In the genomic region with DNA sequence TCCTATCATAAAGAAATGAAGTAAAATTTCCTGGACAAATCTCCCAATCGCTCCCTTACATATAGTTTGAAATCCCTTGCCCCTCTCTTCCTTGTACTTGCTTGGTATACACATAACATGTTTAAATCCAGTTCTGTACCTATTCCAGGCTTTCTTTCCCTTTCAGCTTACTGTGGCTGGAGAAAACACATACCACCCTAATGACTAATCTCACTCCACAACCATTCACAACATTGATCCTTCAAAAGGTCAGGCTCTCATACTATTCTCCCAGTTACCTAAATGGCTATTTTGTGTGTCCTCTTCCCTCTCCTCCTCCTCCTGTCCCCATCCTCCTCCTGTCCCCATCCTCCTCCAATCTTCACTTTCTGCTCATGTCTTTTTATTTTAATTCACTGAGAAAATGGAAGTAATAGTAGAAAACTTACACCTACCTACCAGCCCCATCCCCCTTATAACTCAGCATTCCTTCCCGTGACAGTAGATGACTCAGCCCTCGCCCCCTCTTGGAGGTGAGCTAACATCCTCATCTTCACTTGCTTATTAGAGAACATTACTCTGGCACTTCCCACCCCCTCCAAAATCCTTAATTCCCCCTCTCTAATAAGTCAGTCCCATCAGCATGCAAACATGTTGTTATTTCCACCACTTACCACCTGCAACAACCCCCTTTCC, we compare ENCODE assay signal across 14 cellular contexts.
DNase-seq lines count a peak whose midpoint lies in the region; ATAC-seq and TF ChIP-seq lines count a peak whose summit lies in the region.
"Had no signal": no experiment of that assay in that cellular context is flagged by ENCODE, and none has a peak within 500 bp of the region (broad histone marks: within the 10 kb centered on the region; RNA-seq: fewer than 3 reads in every experiment).

No MANE protein-coding gene starts in this region.

- H3K9me3 ChIP-seq in HUES48 (ENCODE audit: control insufficient read depth, insufficient read depth, low read length): no peaks in the 10 kb centered on the region

- no peak for ATAC-seq in activated naive CD4-positive, alpha-beta T cell treated with anti-CD3 and anti-CD28 coated beads, Interleukin-2, amount 50 U/mL, for 72 hours
- ATAC-seq in GM19455 (IDR thresholded peaks at IDR 0.05; ENCODE audit: unreplicated experiment): no peak
- ATAC-seq: activated naive CD8-positive, alpha-beta T cell treated with anti-CD3 and anti-CD28 coated beads, Interleukin-2, amount 50 U/mL, for 24 hours had no signal

- no peak overlapping the region for H3K9ac ChIP-seq in HUES48 (ENCODE audit: low read depth, low read length)
- H3K9ac ChIP-seq: KMS-11 had no signal

- DNase-seq in AG10803 (ENCODE audit: low read depth): peak; percentile 61
- peak; percentile 18 to 51 for DNase-seq in cardiac fibroblast (ENCODE audit: low read depth in 2 of 2)
- peak; percentile 88 for DNase-seq in kidney glomerular epithelial cell (lab: John Stamatoyannopoulos, UW)
- no peak for DNase-seq in OCI-M2 (lab: John Stamatoyannopoulos, UW; ENCODE audit: unreplicated experiment)
- DNase-seq in cerebellum (ENCODE audit: low spot score): no peak
- no peak for DNase-seq in activated naive CD4-positive, alpha-beta T cell treated with anti-CD3 and anti-CD28 coated beads, Interleukin-2, amount 50 U/mL, for 72 hours (ENCODE audit: low spot score in 2 of 2)
- DNase-seq: activated naive CD8-positive, alpha-beta T cell treated with anti-CD3 and anti-CD28 coated beads, Interleukin-2, amount 50 U/mL, for 24 hours; effector CD4-positive, alpha-beta T cell; NCI-H2107 had no signal

- no peaks in the 10 kb centered on the region for H3K36me3 ChIP-seq in HUES48 (ENCODE audit: control insufficient read depth, insufficient read depth, low read length)

- no peak overlapping the region for H3K27ac Mint-ChIP-seq in activated naive CD4-positive, alpha-beta T cell treated with anti-CD3 and anti-CD28 coated beads, Interleukin-2, amount 50 U/mL, for 72 hours
- H3K27ac Mint-ChIP-seq: activated naive CD8-positive, alpha-beta T cell treated with anti-CD3 and anti-CD28 coated beads, Interleukin-2, amount 50 U/mL, for 24 hours; type B pancreatic cell had no signal

- H3K27me3 ChIP-seq in HUES48 (ENCODE audit: control insufficient read depth, insufficient read depth, low read length): no peaks in the 10 kb centered on the region

- H3K36me3 Mint-ChIP-seq in activated naive CD4-positive, alpha-beta T cell treated with anti-CD3 and anti-CD28 coated beads, Interleukin-2, amount 50 U/mL, for 72 hours: no peaks in the 10 kb centered on the region
- H3K36me3 Mint-ChIP-seq: type B pancreatic cell had no signal

- peaks cover 7% of the 10 kb centered on the region; the same call in 1 of the 2 replicates for H3K4me1 ChIP-seq in HUES48 (ENCODE audit: control insufficient read depth, insufficient read depth, low read length)

- peaks cover 0 to 3% of the 10 kb centered on the region in 2 donors for H3K9me3 Mint-ChIP-seq in activated naive CD4-positive, alpha-beta T cell treated with anti-CD3 and anti-CD28 coated beads, Interleukin-2, amount 50 U/mL, for 72 hours

- TF ChIP-seq CTCF in AG10803 (conservative IDR thresholded peaks at IDR 0.05; ENCODE audit: low read length): no peak
- TF ChIP-seq CTCF in cardiac fibroblast (IDR thresholded peaks at IDR 0.05; ENCODE audit: low read depth, low read length): no peak

- H3K4me3 ChIP-seq in AG10803 (ENCODE audit: low read length): no peak overlapping the region
- H3K4me3 ChIP-seq in HUES48 (ENCODE audit: low read depth, low read length): no peak overlapping the region
- H3K4me3 ChIP-seq in cardiac fibroblast (replicated peaks in 1 of 2; ENCODE audit: low read depth in 2 of 2, low read length in 2 of 2): no peak overlapping the region

- H3K27ac ChIP-seq in HUES48 (ENCODE audit: low read depth, low read length): peak overlapping the region; percentile 58
- H3K27ac ChIP-seq: C4-2B, KMS-11 had no signal

Comparison
In these comparisons a context has a peak if more than half of its experiments do, and no peak if none do; other contexts are left out.
1. DNase-seq: peak in AG10803 (single experiment), cardiac fibroblast (2 of 2) and kidney glomerular epithelial cell (single experiment); none in OCI-M2 (single experiment), cerebellum (single experiment) and activated naive CD4-positive, alpha-beta T cell treated with anti-CD3 and anti-CD28 coated beads, Interleukin-2, amount 50 U/mL, for 72 hours (0 of 2).